In the genomic region with DNA sequence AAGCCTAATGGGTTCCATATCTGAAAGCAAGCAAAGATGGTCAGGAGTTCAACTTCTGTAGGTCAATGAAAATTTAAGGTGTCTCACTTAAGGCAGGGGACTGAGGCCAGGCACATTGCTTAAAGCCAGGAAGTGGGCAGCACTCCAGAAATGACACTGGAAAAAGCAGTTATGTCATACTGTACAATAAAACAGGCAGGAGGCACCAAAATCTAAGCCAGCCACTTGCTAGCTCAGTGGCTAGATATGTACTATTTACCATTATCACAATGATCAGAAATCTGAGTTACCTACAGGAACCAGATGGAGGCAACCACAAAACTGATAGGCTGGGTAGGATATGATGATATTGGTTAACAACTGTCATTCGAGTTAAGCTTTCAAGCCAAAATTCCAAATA, we compare ENCODE assay signal across 16 cellular contexts. TPM values are rescaled to one million over a fixed set of nuclear protein-coding genes. Genes with fewer than 3 reads are reported as not detected.
A peak's percentile ranks its signal among the peaks of the same experiment; 100 is the strongest.
DNase-seq lines count a peak whose midpoint lies in the region; ATAC-seq lines count a peak whose summit lies in the region.
"Had no signal": no experiment of that assay in that cellular context is flagged by ENCODE, and none has a peak within 500 bp of the region (broad histone marks: within the 10 kb centered on the region; RNA-seq: fewer than 3 reads in every experiment).

No MANE protein-coding gene starts in this region.

- no peak overlapping the region for H3K27ac Mint-ChIP-seq in naive thymus-derived CD4-positive, alpha-beta T cell
- H3K27ac Mint-ChIP-seq: activated naive CD4-positive, alpha-beta T cell treated with anti-CD3 and anti-CD28 coated beads, Interleukin-2, amount 10 ng/mL, durations not matched to agents 7 days and 5 days; CD4-positive, alpha-beta T cell; natural killer cell treated with Interleukin-12 subunit alpha and Interleukin-12 subunit beta and Interleukin-15 and Interleukin-18, amount 100 ng/mL, for 72 hours had no signal

- no peaks in the 10 kb centered on the region for H3K9me3 ChIP-seq in adipocyte (ENCODE audit: control insufficient read depth, low read length)
- H3K9me3 ChIP-seq in naive thymus-derived CD4-positive, alpha-beta T cell (ENCODE audit: control insufficient read depth in 2 of 3, low read length in 3 of 3): no peaks in the 10 kb centered on the region
- H3K9me3 ChIP-seq: right atrium auricular region, tibial nerve had no signal

- no peak overlapping the region for H3K4me3 ChIP-seq in adipocyte (ENCODE audit: low read length)
- H3K4me3 ChIP-seq in naive thymus-derived CD4-positive, alpha-beta T cell (ENCODE audit: low read length): no peak overlapping the region
- H3K4me3 ChIP-seq: MG63, right atrium auricular region, tibial nerve had no signal

- ATAC-seq in naive thymus-derived CD4-positive, alpha-beta T cell: no peak
- ATAC-seq: natural killer cell treated with Interleukin-12 subunit alpha and Interleukin-12 subunit beta and Interleukin-15 and Interleukin-18, amount 100 ng/mL, for 72 hours had no signal

- POLR2A ChIA-PET in naive thymus-derived CD4-positive, alpha-beta T cell (lab: Charles Lee): no interaction called here

- no peaks in the 10 kb centered on the region for H3K9me3 Mint-ChIP-seq in naive thymus-derived CD4-positive, alpha-beta T cell
- H3K9me3 Mint-ChIP-seq: activated naive CD4-positive, alpha-beta T cell treated with anti-CD3 and anti-CD28 coated beads, Interleukin-2, amount 10 ng/mL, durations not matched to agents 7 days and 5 days; CD4-positive, alpha-beta T cell; central memory CD8-positive, alpha-beta T cell; natural killer cell treated with Interleukin-12 subunit alpha and Interleukin-12 subunit beta and Interleukin-15 and Interleukin-18, amount 100 ng/mL, for 72 hours had no signal

- intact Hi-C loops in naive thymus-derived CD4-positive, alpha-beta T cell (cut with micrococcal nuclease): no loop called here

- H3K4me1 ChIP-seq in adipocyte (ENCODE audit: control insufficient read depth, insufficient read depth, low read length): no peaks in the 10 kb centered on the region
- no peaks in the 10 kb centered on the region for H3K4me1 ChIP-seq in naive thymus-derived CD4-positive, alpha-beta T cell (ENCODE audit: control insufficient read depth in 2 of 2, insufficient read depth in 2 of 2, low read length in 2 of 2)
- H3K4me1 ChIP-seq: tibial nerve had no signal

- in situ Hi-C loops in KBM-7 (cut with MboI; ENCODE audit: low pct_unique_long_range_greater_than_20kb, low sequenced_read_pairs): no loop called here

- H3K27ac ChIP-seq in naive thymus-derived CD4-positive, alpha-beta T cell (ENCODE audit: low read depth, low read length): no peak overlapping the region
- H3K27ac ChIP-seq: epithelial cell of prostate, right atrium auricular region, tibial nerve had no signal

- H3K9ac ChIP-seq in adipocyte (ENCODE audit: low read length): no peak overlapping the region

- no peaks in the 10 kb centered on the region for H3K36me3 ChIP-seq in adipocyte (ENCODE audit: control insufficient read depth, insufficient read depth, low read length, severe bottlenecking)
- no peaks in the 10 kb centered on the region for H3K36me3 ChIP-seq in naive thymus-derived CD4-positive, alpha-beta T cell (ENCODE audit: control insufficient read depth in 2 of 3, insufficient read depth in 3 of 3, low read length in 3 of 3)
- H3K36me3 ChIP-seq: MG63, right atrium auricular region, tibial nerve had no signal

- CTCF ChIA-PET in naive thymus-derived CD4-positive, alpha-beta T cell (lab: Charles Lee): no interaction called here

- H3K27me3 ChIP-seq in adipocyte (replicated peaks; ENCODE audit: control insufficient read depth, insufficient read depth, low read length): no peaks in the 10 kb centered on the region
- H3K27me3 ChIP-seq in naive thymus-derived CD4-positive, alpha-beta T cell (ENCODE audit: control insufficient read depth in 2 of 2, insufficient read depth in 2 of 2, low read length in 2 of 2): no peaks in the 10 kb centered on the region
- H3K27me3 ChIP-seq: MG63, right atrium auricular region, tibial nerve had no signal

- no peaks in the 10 kb centered on the region for H3K36me3 Mint-ChIP-seq in naive thymus-derived CD4-positive, alpha-beta T cell
- H3K36me3 Mint-ChIP-seq: activated naive CD4-positive, alpha-beta T cell treated with anti-CD3 and anti-CD28 coated beads, Interleukin-2, amount 10 ng/mL, durations not matched to agents 7 days and 5 days; natural killer cell treated with Interleukin-12 subunit alpha and Interleukin-12 subunit beta and Interleukin-15 and Interleukin-18, amount 100 ng/mL, for 72 hours had no signal

- no peaks in the 10 kb centered on the region for H3K4me1 Mint-ChIP-seq in naive thymus-derived CD4-positive, alpha-beta T cell
- H3K4me1 Mint-ChIP-seq: activated naive CD4-positive, alpha-beta T cell treated with anti-CD3 and anti-CD28 coated beads, Interleukin-2, amount 10 ng/mL, durations not matched to agents 7 days and 5 days; central memory CD8-positive, alpha-beta T cell had no signal

- H3K4me3 Mint-ChIP-seq in naive thymus-derived CD4-positive, alpha-beta T cell: no peak overlapping the region
- H3K4me3 Mint-ChIP-seq: activated naive CD4-positive, alpha-beta T cell treated with anti-CD3 and anti-CD28 coated beads, Interleukin-2, amount 10 ng/mL, durations not matched to agents 7 days and 5 days; CD4-positive, alpha-beta T cell; central memory CD8-positive, alpha-beta T cell; natural killer cell treated with Interleukin-12 subunit alpha and Interleukin-12 subunit beta and Interleukin-15 and Interleukin-18, amount 100 ng/mL, for 72 hours had no signal

- peaks cover 0 to 8% (median 0%) of the 10 kb centered on the region in 5 donors for H3K27me3 Mint-ChIP-seq in naive thymus-derived CD4-positive, alpha-beta T cell
- H3K27me3 Mint-ChIP-seq: activated naive CD4-positive, alpha-beta T cell treated with anti-CD3 and anti-CD28 coated beads, Interleukin-2, amount 10 ng/mL, durations not matched to agents 7 days and 5 days had no signal

- DNase-seq in EL (peak; percentile 43), KBM-7 (peak; percentile 12), adipocyte (ENCODE audit: low read depth) (peak; percentile 10), lung microvascular endothelial cell (ENCODE audit: low read depth in 2 of 2) (peak; percentile 53 to 76), NCI-H1092 (lab: John Stamatoyannopoulos, UW) (no peak), hepatic stellate cell (ENCODE audit: low spot score) (no peak)
- DNase-seq in naive thymus-derived CD4-positive, alpha-beta T cell: no peak
- DNase-seq: activated CD8-positive, alpha-beta memory T cell treated with anti-CD3 and anti-CD28 coated beads, Interleukin-2, amount 50 U/mL, for 48 hours; activated naive CD4-positive, alpha-beta T cell treated with anti-CD3 and anti-CD28 coated beads, Interleukin-2, amount 10 ng/mL, durations not matched to agents 7 days and 5 days; CD4-positive, alpha-beta T cell; MG63 had no signal

RNA-seq across cellular contexts. Expression of gene FRMD5, which starts 57.3 kb away (rescaled TPM):
- 0.99 and 1.5 TPM in 2 replicates for total RNA-seq in lung microvascular endothelial cell
- under 1 TPM in 1 of 5 experiments, not detected in 4; 0.35 TPM for total RNA-seq in naive thymus-derived CD4-positive, alpha-beta T cell
- under 1 TPM; 0.31 to 0.39 TPM for polyA plus RNA-seq in naive thymus-derived CD4-positive, alpha-beta T cell
- total RNA-seq: CD4-positive, alpha-beta T cell; natural killer cell treated with Interleukin-12 subunit alpha and Interleukin-12 subunit beta and Interleukin-15 and Interleukin-18, amount 100 ng/mL, for 72 hours had no signal

Comparison
In these comparisons a context has a peak if more than half of its experiments do, and no peak if none do; other contexts are left out.
1. DNase-seq: peak in EL (single experiment), KBM-7 (single experiment), adipocyte (single experiment) and lung microvascular endothelial cell (2 of 2); none in NCI-H1092 (single experiment), naive thymus-derived CD4-positive, alpha-beta T cell (0 of 9) and hepatic stellate cell (single experiment).